In the genomic region with DNA sequence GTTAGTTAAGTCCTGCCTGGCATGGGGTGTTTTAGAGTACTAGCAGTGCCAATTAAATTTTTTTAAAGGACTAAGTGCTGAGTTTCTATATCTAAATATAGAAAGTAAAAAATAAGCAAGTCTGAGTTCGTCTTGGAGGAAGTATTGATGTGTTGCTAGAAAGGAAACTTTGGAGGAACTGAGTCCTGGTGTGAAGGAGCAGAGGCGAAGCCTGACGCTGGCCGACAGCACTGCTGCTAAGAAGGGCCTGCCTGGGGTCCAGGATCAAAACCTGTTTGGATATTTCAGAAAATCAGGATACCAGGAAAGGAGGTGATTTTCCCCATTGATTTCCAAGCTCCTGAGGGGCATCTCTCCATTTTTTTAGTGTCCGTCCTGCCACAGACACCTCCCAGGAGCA, we compare ENCODE assay signal across 11 cellular contexts. TPM values are rescaled to one million over a fixed set of nuclear protein-coding genes. Genes with fewer than 3 reads are reported as not detected.
DNase-seq lines count a peak whose midpoint lies in the region; ATAC-seq and TF ChIP-seq lines count a peak whose summit lies in the region.
"Had no signal": no experiment of that assay in that cellular context is flagged by ENCODE, and none has a peak within 500 bp of the region (broad histone marks: within the 10 kb centered on the region; RNA-seq: fewer than 3 reads in every experiment).

No MANE protein-coding gene starts in this region.

- H3K27me3 ChIP-seq in thyroid gland = no peaks in the 10 kb centered on the region
- H3K27me3 ChIP-seq in breast epithelium = no peaks in the 10 kb centered on the region

- no peak for ATAC-seq in memory B cell (ENCODE audit: low read depth)
- ATAC-seq: K562 had no signal

- WGBS in thyroid gland, 2 donors = 66 to 68% methylated on average over 5 of the region's 5 CpGs

- H3K4me1 Mint-ChIP-seq in activated naive CD4-positive, alpha-beta T cell treated with anti-CD3 and anti-CD28 coated beads, Interleukin-2, amount 50 U/mL, for 24 hours = peaks cover 14% of the 10 kb centered on the region
- peaks cover 23% of the 10 kb centered on the region for H3K4me1 Mint-ChIP-seq in memory B cell

- H3K9me3 Mint-ChIP-seq in activated naive CD4-positive, alpha-beta T cell treated with anti-CD3 and anti-CD28 coated beads, Interleukin-2, amount 50 U/mL, for 24 hours = no peaks in the 10 kb centered on the region
- H3K9me3 Mint-ChIP-seq in memory B cell = no peaks in the 10 kb centered on the region

- H3K9me3 ChIP-seq in thyroid gland (no peaks in the 10 kb centered on the region), breast epithelium (no peaks in the 10 kb centered on the region)

- no peaks in the 10 kb centered on the region for H3K27me3 Mint-ChIP-seq in activated naive CD4-positive, alpha-beta T cell treated with anti-CD3 and anti-CD28 coated beads, Interleukin-2, amount 50 U/mL, for 24 hours
- no peaks in the 10 kb centered on the region for H3K27me3 Mint-ChIP-seq in memory B cell

- TF ChIP-seq CTCF in thyroid gland (IDR thresholded peaks at IDR 0.05) (no peak), breast epithelium (IDR thresholded peaks at IDR 0.05) (no peak)

- in situ Hi-C loops in ACHN (cut with HindIII; ENCODE audit: low pct_ligation_motif_present, low pct_unique_long_range_greater_than_20kb, low sequenced_read_pairs) = no loop called here

- no peak overlapping the region for H3K4me3 ChIP-seq in thyroid gland (replicated peaks in 1 of 3)
- H3K4me3 ChIP-seq in breast epithelium = no peak overlapping the region
- H3K4me3 ChIP-seq: K562 had no signal

- TF ChIP-seq POLR2A in thyroid gland (IDR thresholded peaks at IDR 0.05) (no peak), breast epithelium (IDR thresholded peaks at IDR 0.05) (no peak)

- H3K27ac Mint-ChIP-seq in activated naive CD4-positive, alpha-beta T cell treated with anti-CD3 and anti-CD28 coated beads, Interleukin-2, amount 50 U/mL, for 24 hours = peak overlapping the region; percentile 65
- H3K27ac Mint-ChIP-seq in memory B cell = peak overlapping the region; percentile 10

- no peak for DNase-seq in activated naive CD4-positive, alpha-beta T cell treated with anti-CD3 and anti-CD28 coated beads, Interleukin-2, amount 50 U/mL, for 16 hours
- DNase-seq in memory B cell (ENCODE audit: low spot score in 2 of 2) (no peak), thyroid gland (no peak), breast epithelium (ENCODE audit: low spot score in 2 of 2) (no peak), GM19240 (ENCODE audit: insufficient read length, low spot score) (no peak), ACHN (no peak)
- DNase-seq: NCI-H1436 treated with DMSO at 0.1 percent for 48 hours, NCI-H526 treated with DMSO at 0.1 percent for 48 hours had no signal

- intact Hi-C loops in thyroid gland (cut with DNase I) (no loop called here), breast epithelium (cut with DNase I; ENCODE audit: low total_unique reads) (no loop called here)

- H3K36me3 ChIP-seq in thyroid gland (no peaks in the 10 kb centered on the region), breast epithelium (no peaks in the 10 kb centered on the region)

- peak overlapping the region; percentile 43 for H3K27ac ChIP-seq in angular gyrus (ENCODE audit: low read depth, low read length)
- H3K27ac ChIP-seq in thyroid gland = peak overlapping the region in 2 of 3 donors; percentile 24 to 61
- peak overlapping the region in 1 of 2 donors; percentile 25 for H3K27ac ChIP-seq in breast epithelium

- H3K4me1 ChIP-seq in thyroid gland (peaks cover 46 to 72% of the 10 kb centered on the region in 2 donors), breast epithelium (peaks cover 11 to 36% of the 10 kb centered on the region in 2 donors)

- H3K4me3 Mint-ChIP-seq in activated naive CD4-positive, alpha-beta T cell treated with anti-CD3 and anti-CD28 coated beads, Interleukin-2, amount 50 U/mL, for 24 hours = no peak overlapping the region
- H3K4me3 Mint-ChIP-seq in memory B cell = no peak overlapping the region

- H3K36me3 Mint-ChIP-seq in activated naive CD4-positive, alpha-beta T cell treated with anti-CD3 and anti-CD28 coated beads, Interleukin-2, amount 50 U/mL, for 24 hours = no peaks in the 10 kb centered on the region
- no peaks in the 10 kb centered on the region for H3K36me3 Mint-ChIP-seq in memory B cell

RNA-seq across cellular contexts. Expression of a gene that starts 38.3 kb away (rescaled TPM):
- total RNA-seq in thyroid gland = under 1 TPM in 2 of 4 donors, not detected in 2; 0.56 to 0.71 TPM
- 1 to 10 TPM in 1 of 3 donors, not detected in 2; 2.5 TPM for total RNA-seq in breast epithelium
